In genomic region chr16:14629612-14629918, GRCh38 we compare ENCODE assay signal across 9 cellular contexts. TPM values are rescaled to one million over a fixed set of nuclear protein-coding genes. Genes with fewer than 3 reads are reported as not detected.
DNase-seq lines count a peak whose midpoint lies in the region; ATAC-seq, FAIRE-seq and TF ChIP-seq lines count a peak whose summit lies in the region.
"Had no signal": no experiment of that assay in that cellular context is flagged by ENCODE, and none has a peak within 500 bp of the region (broad histone marks: within the 10 kb centered on the region; RNA-seq: fewer than 3 reads in every experiment).

No MANE protein-coding gene starts in this region.

- H3K36me3 ChIP-seq in adipocyte (ENCODE audit: control insufficient read depth, insufficient read depth, low read length, severe bottlenecking) = peaks cover 35% of the 10 kb centered on the region
- peaks cover 2 to 7% of the 10 kb centered on the region in 2 experiments for H3K36me3 ChIP-seq in keratinocyte (ENCODE audit: control insufficient read depth in 2 of 2, extremely low read depth in 1 of 2, insufficient read depth in 2 of 2, low read length in 2 of 2)

- H3K27me3 ChIP-seq in adipocyte (replicated peaks; ENCODE audit: control insufficient read depth, insufficient read depth, low read length) (no peaks in the 10 kb centered on the region), keratinocyte (ENCODE audit: control insufficient read depth, extremely low read depth, insufficient read depth, low read length) (no peaks in the 10 kb centered on the region)

- no peak for TF ChIP-seq CTCF in keratinocyte (optimal IDR thresholded peaks at IDR 0.05 in 1 of 3, IDR thresholded peaks at IDR 0.05 in 1 of 3, conservative IDR thresholded peaks at IDR 0.05 in 1 of 3; ENCODE audit: extremely low read depth in 1 of 3, insufficient read depth in 2 of 3, low read length in 3 of 3)

- H3K4me3 ChIP-seq in adipocyte (ENCODE audit: low read length) = peak overlapping the region; percentile 94
- H3K4me3 ChIP-seq in keratinocyte (ENCODE audit: control insufficient read depth in 2 of 3, extremely low read depth in 1 of 3, insufficient read depth in 2 of 3, low read depth in 1 of 3, low read length in 3 of 3) = peak overlapping the region; percentile 84 to 96 (median 91)

- peak; percentile 19 to 34 for DNase-seq in SHP77 (lab: John Stamatoyannopoulos, UW)
- DNase-seq in SHP77 treated with DMSO at 0.1 percent for 48 hours (lab: John Stamatoyannopoulos, UW) = no peak
- no peak for DNase-seq in adipocyte (ENCODE audit: low read depth)
- no peak for DNase-seq in keratinocyte (ENCODE audit: low read depth, low spot score)
- DNase-seq in superior temporal gyrus (ENCODE audit: extremely low spot score) = no peak

- H3K9me1 ChIP-seq in keratinocyte (ENCODE audit: control insufficient read depth, extremely low read depth, insufficient read depth, low read length) = no peaks in the 10 kb centered on the region

- ATAC-seq in HG03280 (IDR thresholded peaks at IDR 0.05; ENCODE audit: unreplicated experiment) (peak; percentile 1), GM19463 (IDR thresholded peaks at IDR 0.05; ENCODE audit: unreplicated experiment) (no peak)

- H4K20me1 ChIP-seq in keratinocyte (ENCODE audit: control insufficient read depth, extremely low read depth, insufficient read depth, low read length) = no peaks in the 10 kb centered on the region

- peak overlapping the region; percentile 90 for H3K27ac ChIP-seq in keratinocyte (ENCODE audit: control insufficient read depth, insufficient read depth, low read length)
- H3K27ac ChIP-seq in temporal lobe (ENCODE audit: low read depth, low read length) = peak overlapping the region; percentile 2

- H3K4me1 ChIP-seq in adipocyte (ENCODE audit: control insufficient read depth, insufficient read depth, low read length) (peaks cover 30% of the 10 kb centered on the region), keratinocyte (ENCODE audit: control insufficient read depth, extremely low read depth, insufficient read depth, low read length) (peaks cover 24% of the 10 kb centered on the region)

- peak overlapping the region; percentile 93 for H3K4me2 ChIP-seq in keratinocyte (ENCODE audit: control insufficient read depth, extremely low read depth, insufficient read depth, low read depth, low read length)

- dilution Hi-C loops in keratinocyte (cut with MboI; ENCODE audit: extremely low pct_ligation_motif_present, low sequenced_read_pairs) = no loop called here

- peaks cover 32% of the 10 kb centered on the region for H3K79me2 ChIP-seq in keratinocyte (ENCODE audit: control insufficient read depth, insufficient read depth, low read length)

- FAIRE-seq in keratinocyte (lab: Jason Lieb, UNC) = no peak
- FAIRE-seq: colon had no signal

- H3K9me3 ChIP-seq in adipocyte (ENCODE audit: control insufficient read depth, low read length) (no peaks in the 10 kb centered on the region), keratinocyte (ENCODE audit: control insufficient read depth, low read depth, low read length) (no peaks in the 10 kb centered on the region)

- H3K9ac ChIP-seq in adipocyte (ENCODE audit: low read length) (peak overlapping the region; percentile 99), keratinocyte (ENCODE audit: control insufficient read depth, extremely low read depth, insufficient read depth, low read length) (peak overlapping the region; percentile 96)

- peak overlapping the region; percentile 24 for H2AFZ ChIP-seq in keratinocyte (ENCODE audit: control insufficient read depth, low read length)

RNA-seq across cellular contexts. Expression of gene PARN, which starts 0.5 kb away (rescaled TPM):
- polyA plus RNA-seq in keratinocyte = 29.4 to 40.8 TPM (median 33.9 TPM) in 3 replicates
- 56.8 TPM for polyA plus RNA-seq in keratinocyte (2011; ENCODE audit: low read depth)
- 39.4 and 55.5 TPM in 2 replicates for polyA plus RNA-seq in keratinocyte (2011; cell fraction: cytosol; rRNA removed)
- polyA plus RNA-seq in keratinocyte (2011; cell fraction: nucleus; rRNA removed) = 50.5 and 52.9 TPM in 2 replicates
- polyA plus RNA-seq in keratinocyte (2012; ENCODE audit: low replicate concordance) = 21.2 and 33.8 TPM in 2 replicates
- polyA minus RNA-seq in keratinocyte = 18.7 to 37.7 TPM (median 32.4 TPM) in 3 replicates
- polyA minus RNA-seq in keratinocyte (2011; cell fraction: cytosol; rRNA and poly(A)+ RNA removed) = 22.8 TPM
- polyA minus RNA-seq in keratinocyte (2011; cell fraction: nucleus; rRNA and poly(A)+ RNA removed) = 19.1 and 42.3 TPM in 2 replicates
- 18.7 TPM for total RNA-seq in temporal lobe

RNA-seq across cellular contexts. Expression of gene BFAR, which starts 3.2 kb away (rescaled TPM):
- 86.1 to 119 TPM (median 92.3 TPM) in 3 replicates for polyA plus RNA-seq in keratinocyte
- polyA plus RNA-seq in keratinocyte (2011; ENCODE audit: low read depth) = 23.8 TPM
- 79.1 and 113 TPM in 2 replicates for polyA plus RNA-seq in keratinocyte (2011; cell fraction: cytosol; rRNA removed)
- polyA plus RNA-seq in keratinocyte (2011; cell fraction: nucleus; rRNA removed) = 87.1 and 91.6 TPM in 2 replicates
- polyA plus RNA-seq in keratinocyte (2012; ENCODE audit: low replicate concordance) = 53.7 and 83.3 TPM in 2 replicates
- polyA minus RNA-seq in keratinocyte = 41.0 to 100 TPM (median 88.5 TPM) in 3 replicates
- polyA minus RNA-seq in keratinocyte (2011; cell fraction: cytosol; rRNA and poly(A)+ RNA removed) = 48.0 TPM
- polyA minus RNA-seq in keratinocyte (2011; cell fraction: nucleus; rRNA and poly(A)+ RNA removed) = 50.6 and 85.7 TPM in 2 replicates
- 59.5 TPM for total RNA-seq in temporal lobe

Comparison
In these comparisons a context has a peak if more than half of its experiments do, and no peak if none do; other contexts are left out.
1. DNase-seq: peak in SHP77 (2 of 2); none in SHP77 treated with DMSO at 0.1 percent for 48 hours (single experiment), adipocyte (single experiment), keratinocyte (single experiment) and superior temporal gyrus (single experiment).